ENCODE assay signal across 14 cellular contexts in the genomic region with DNA sequence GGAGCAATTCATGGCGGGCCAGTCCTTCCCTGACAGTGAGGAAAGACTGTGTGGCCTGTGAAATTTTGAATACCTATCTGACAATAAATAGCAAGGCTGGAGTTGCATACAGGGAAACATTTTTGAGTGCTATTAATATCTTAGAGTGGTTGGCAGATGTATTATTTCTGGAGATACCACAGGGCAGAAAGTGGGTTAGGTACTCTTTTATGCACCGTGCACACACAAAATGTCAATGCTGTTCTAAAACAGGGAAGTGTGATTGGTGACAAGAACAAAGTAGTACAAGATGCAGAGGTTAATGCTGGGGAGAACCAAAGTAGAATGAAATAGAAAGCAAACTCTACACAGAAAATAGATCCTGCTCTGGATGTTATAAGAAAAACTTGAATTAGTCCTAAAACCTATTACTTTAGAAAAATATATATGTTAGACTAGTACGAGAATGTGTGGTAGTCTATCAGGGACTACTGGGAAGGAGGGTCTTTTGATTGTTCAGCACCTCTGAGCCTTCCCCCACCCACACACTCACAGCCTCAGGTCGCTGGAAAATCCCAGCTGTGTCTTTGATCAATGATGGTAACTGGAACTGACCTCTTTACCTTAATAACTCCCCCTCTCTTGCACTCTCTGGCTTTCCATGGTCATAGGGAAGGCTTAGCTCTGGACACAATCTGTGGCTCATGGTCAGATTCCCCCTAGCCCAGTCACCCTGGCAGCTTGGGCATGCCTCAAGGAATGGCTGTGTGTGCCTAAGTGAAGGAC. TPM values are rescaled to one million over a fixed set of nuclear protein-coding genes. Genes with fewer than 3 reads are reported as not detected.
DNase-seq lines count a peak whose midpoint lies in the region; ATAC-seq lines count a peak whose summit lies in the region.
"Had no signal": no experiment of that assay in that cellular context is flagged by ENCODE, and none has a peak within 500 bp of the region (broad histone marks: within the 10 kb centered on the region; RNA-seq: fewer than 3 reads in every experiment).

No MANE protein-coding gene starts in this region.

- POLR2A ChIA-PET in naive thymus-derived CD8-positive, alpha-beta T cell (lab: Charles Lee), result no interaction called here

- peaks cover 12 to 67% (median 18%) of the 10 kb centered on the region in 5 donors for H3K27me3 Mint-ChIP-seq in naive thymus-derived CD8-positive, alpha-beta T cell

- peak; percentile 76 for ATAC-seq in GM18498 (IDR thresholded peaks at IDR 0.05; ENCODE audit: unreplicated experiment)
- ATAC-seq in GM19372 (IDR thresholded peaks at IDR 0.05; ENCODE audit: low read depth, unreplicated experiment), result peak; percentile 72
- ATAC-seq in HG02678 (IDR thresholded peaks at IDR 0.05; ENCODE audit: unreplicated experiment), result peak; percentile 88
- peak; percentile 86 for ATAC-seq in HG03442 (IDR thresholded peaks at IDR 0.05; ENCODE audit: unreplicated experiment)
- ATAC-seq in naive thymus-derived CD8-positive, alpha-beta T cell, result no peak
- ATAC-seq: activated T-cell treated with anti-CD3 and anti-CD28 coated beads, Interleukin-2, amount 50 U/mL, for 4 hours; left lung had no signal

- H3K27ac Mint-ChIP-seq in naive thymus-derived CD8-positive, alpha-beta T cell, result peak overlapping the region in 1 of 10 donors; percentile 30

- H3K4me3 Mint-ChIP-seq in naive thymus-derived CD8-positive, alpha-beta T cell, result no peak overlapping the region
- H3K4me3 Mint-ChIP-seq: activated T-cell treated with anti-CD3 and anti-CD28 coated beads, Interleukin-2, amount 50 U/mL, for 4 hours had no signal

- DNase-seq in COLO668 (lab: John Stamatoyannopoulos, UW; ENCODE audit: unreplicated experiment) (no peak), NCI-H510A (lab: John Stamatoyannopoulos, UW) (no peak), ACHN (no peak)
- DNase-seq in naive thymus-derived CD8-positive, alpha-beta T cell, result no peak
- DNase-seq: activated T-cell treated with anti-CD3 and anti-CD28 coated beads, Interleukin-2, amount 50 U/mL, for 4 hours; GM23248; left lung; NCI-H1105 treated with DMSO at 0.1 percent for 48 hours; NCI-H526 treated with DMSO at 0.1 percent for 48 hours; stimulated activated CD4-positive, alpha-beta T cell treated with anti-CD3 and anti-CD28 coated beads, Interleukin-12 subunit alpha, Interleukin-12 subunit beta, amount 100 ng/mL, for 4 hours had no signal

- no peaks in the 10 kb centered on the region for H3K9me3 Mint-ChIP-seq in naive thymus-derived CD8-positive, alpha-beta T cell
- H3K9me3 Mint-ChIP-seq: activated T-cell treated with anti-CD3 and anti-CD28 coated beads, Interleukin-2, amount 50 U/mL, for 4 hours had no signal

- H3K36me3 Mint-ChIP-seq in naive thymus-derived CD8-positive, alpha-beta T cell, result no peaks in the 10 kb centered on the region

- in situ Hi-C loops in ACHN (cut with HindIII; ENCODE audit: low pct_ligation_motif_present, low pct_unique_long_range_greater_than_20kb, low sequenced_read_pairs), result no loop called here

- no peaks in the 10 kb centered on the region for H3K4me1 Mint-ChIP-seq in naive thymus-derived CD8-positive, alpha-beta T cell

RNA-seq across cellular contexts. Expression of gene SERPINB8, which starts 58.2 kb away (rescaled TPM):
- 10 to 100 TPM; 15.9 to 20.1 TPM for total RNA-seq in naive thymus-derived CD8-positive, alpha-beta T cell
- polyA plus RNA-seq in naive thymus-derived CD8-positive, alpha-beta T cell, result 10 to 100 TPM; 11.2 to 14.3 (median 11.6) TPM

Comparison
In these comparisons a context has a peak if more than half of its experiments do, and no peak if none do; other contexts are left out.
1. ATAC-seq: peak in GM18498 (single experiment), GM19372 (single experiment), HG02678 (single experiment) and HG03442 (single experiment); none in naive thymus-derived CD8-positive, alpha-beta T cell (0 of 2).